ENCODE assay signal across 1 cellular context in genomic region chr1:54499097-54500029, GRCh38.
TF ChIP-seq lines count a peak whose summit lies in the region.

No MANE protein-coding gene starts in this region.

TF ChIP-seq in HepG2, 621 proteins besides CTCF, POLR2A, EP300 and RAD21 (continued from another document):
- no peak for TF ChIP-seq ZNF142 (CRISPR knock-in tag; IDR thresholded peaks at IDR 0.05)
- TF ChIP-seq AHDC1 (CRISPR knock-in tag; IDR thresholded peaks at IDR 0.05; ENCODE audit: borderline replicate concordance) = no peak
